21 cellular contexts compared by ENCODE assay signal in the genomic region with DNA sequence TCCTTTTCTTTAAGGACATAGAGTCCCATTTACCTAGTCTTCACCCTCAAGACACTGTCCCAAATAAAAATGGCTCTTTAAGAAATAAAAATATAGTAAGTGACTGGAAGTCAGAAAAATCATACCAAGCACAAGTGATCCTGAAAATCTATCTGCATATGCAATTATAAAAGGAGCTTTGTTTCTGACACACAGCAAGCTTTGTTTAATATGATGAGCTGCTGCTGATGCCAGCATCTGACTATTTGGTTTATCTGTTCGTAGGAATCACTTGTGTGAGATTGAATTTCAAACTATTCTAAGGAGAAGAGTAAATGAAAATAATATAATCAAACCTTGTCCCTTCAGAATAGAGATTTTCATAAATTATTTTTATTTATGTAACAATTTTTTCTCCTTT.
"Had no signal": no experiment of that assay in that cellular context is flagged by ENCODE, and none has a peak within 500 bp of the region (broad histone marks: within the 10 kb centered on the region; RNA-seq: fewer than 3 reads in every experiment).

No MANE protein-coding gene starts in this region.

- DNase-seq: cortex of kidney; dorsolateral prefrontal cortex; effector CD8-positive, alpha-beta T cell; immature natural killer cell; kidney; left cardiac atrium; left ventricle myocardium inferior; lower lobe of right lung; mesenchymal stem cell; naive thymus-derived CD4-positive, alpha-beta T cell; nephron progenitor cell; posterior cingulate gyrus; sigmoid colon; stimulated activated CD4-positive, alpha-beta T cell treated with anti-CD3 and anti-CD28 coated beads, Interleukin-2, amount 100 ng/mL, for 24 hours; stimulated activated CD4-positive, alpha-beta T cell treated with anti-CD3 and anti-CD28 coated beads, Interleukin-4, amount 100 ng/mL, for 4 hours; stimulated activated naive B cell treated with anti-CD40 and anti-IgM and Interleukin-4, amounts not matched to agents 10 μg/mL and 1 μg/mL and 100 μg/mL, for 72 hours; stimulated activated naive CD8-positive, alpha-beta T cell treated with anti-CD3 and anti-CD28 coated beads, Interleukin-15, amount 100 ng/mL, for 72 hours; transverse colon had no signal

- ATAC-seq: esophagus mucosa; gastroesophageal sphincter; left cardiac atrium; lower lobe of right lung; naive thymus-derived CD4-positive, alpha-beta T cell; stimulated activated naive B cell treated with anti-CD40 and anti-IgM and Interleukin-4, amounts not matched to agents 10 μg/mL and 1 μg/mL and 100 μg/mL, for 72 hours; stimulated activated naive CD8-positive, alpha-beta T cell treated with anti-CD3 and anti-CD28 coated beads, Interleukin-15, amount 100 ng/mL, for 72 hours had no signal

- FAIRE-seq: endometrium, kidney had no signal
